ENCODE assay signal across 20 cellular contexts in the genomic region with DNA sequence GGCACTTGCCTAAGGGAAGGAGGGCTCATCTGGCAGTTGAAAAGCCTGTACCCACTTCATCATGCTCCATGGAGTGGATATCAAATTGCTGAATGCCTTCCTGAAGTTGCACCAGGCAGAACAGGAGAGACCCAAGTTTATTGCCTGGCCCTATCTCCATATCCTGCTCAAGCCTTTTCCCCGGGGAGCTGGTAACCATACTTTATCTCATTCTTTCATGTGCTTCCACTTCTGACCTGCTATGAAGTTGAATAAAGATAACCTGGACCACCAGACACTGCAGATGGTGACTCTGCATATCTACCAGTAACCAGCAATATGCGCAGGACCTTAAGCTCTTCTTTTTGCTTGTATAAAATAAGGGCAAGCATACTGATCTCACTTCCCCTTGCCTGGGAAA.
A peak's percentile ranks its signal among the peaks of the same experiment; 100 is the strongest.
DNase-seq lines count a peak whose midpoint lies in the region; ATAC-seq and TF ChIP-seq lines count a peak whose summit lies in the region.
"Had no signal": no experiment of that assay in that cellular context is flagged by ENCODE, and none has a peak within 500 bp of the region (broad histone marks: within the 10 kb centered on the region; RNA-seq: fewer than 3 reads in every experiment).

No MANE protein-coding gene starts in this region.

- no peak overlapping the region for H4K8ac ChIP-seq in H9 (replicated peaks; ENCODE audit: insufficient read length, low read depth, low read length)

- peak; percentile 88 for DNase-seq in BE2C
- DNase-seq in H9, result peak; percentile 27
- peak; percentile 92 to 95 for DNase-seq in SHP77 (lab: John Stamatoyannopoulos, UW)
- DNase-seq in erythroblast (lab: John Stamatoyannopoulos, UW), result peak; percentile 91 to 97
- no peak for DNase-seq in activated T-cell treated with anti-CD3 and anti-CD28 coated beads, Interleukin-2, amount 50 U/mL, for 4 hours
- no peak for DNase-seq in AG20443 (ENCODE audit: low spot score)
- no peak for DNase-seq in HEK293T (ENCODE audit: extremely low spot score)
- DNase-seq: activated CD8-positive, alpha-beta memory T cell treated with anti-CD3 and anti-CD28 coated beads, Interleukin-2, amount 10 ng/mL, durations not matched to agents 7 days and 5 days; activated effector memory CD4-positive, alpha-beta T cell treated with Interleukin-2 at 50 U/mL for 16 hours; activated naive CD8-positive, alpha-beta T cell treated with anti-CD3 and anti-CD28 coated beads, Interleukin-2, amount 50 U/mL, for 24 hours; CD8-positive, alpha-beta T cell; hypothalamus; mammary epithelial cell; NCI-H2171 treated with DMSO at 0.1 percent for 48 hours; right cardiac atrium; SIG-M5; stimulated activated CD4-positive, alpha-beta T cell treated with anti-CD3 and anti-CD28 coated beads, Interleukin-15, amount 100 ng/mL, for 24 hours; T-helper 2 cell; testis had no signal

- H4K91ac ChIP-seq in H9 (ENCODE audit: insufficient read length, low read depth, low read length), result no peak overlapping the region

- no peaks in the 10 kb centered on the region for H3K79me2 ChIP-seq in H9 (ENCODE audit: insufficient read depth, low read length)

- peaks cover 3 to 4% of the 10 kb centered on the region in 2 experiments; a peak in 3 of 5 replicates for H3K9me3 Mint-ChIP-seq in H9
- peaks cover 5% of the 10 kb centered on the region for H3K9me3 Mint-ChIP-seq in activated T-cell treated with anti-CD3 and anti-CD28 coated beads, Interleukin-2, amount 50 U/mL, for 4 hours
- H3K9me3 Mint-ChIP-seq: activated naive CD8-positive, alpha-beta T cell treated with anti-CD3 and anti-CD28 coated beads, Interleukin-2, amount 50 U/mL, for 24 hours had no signal

- no peak overlapping the region for H2BK5ac ChIP-seq in H9 (ENCODE audit: insufficient read length, low read length)

- H3K36me3 ChIP-seq in BE2C, result no peaks in the 10 kb centered on the region

- WGBS in H9 (ENCODE audit: extremely low coverage, insufficient read length, low lambda C conversion rate), result no CpG with 5 or more reads among the region's 2 CpGs

- POLR2A ChIA-PET in HEK293T (lab: Yijun Ruan, JAX), result no interaction called here

- TF ChIP-seq CTCF in BE2C (IDR thresholded peaks at IDR 0.05; ENCODE audit: low read depth, low read length) (no peak), H9 (conservative IDR thresholded peaks at IDR 0.05) (no peak)

- ATAC-seq in activated T-cell treated with anti-CD3 and anti-CD28 coated beads, Interleukin-2, amount 50 U/mL, for 4 hours, result no peak
- ATAC-seq in HG02763 (IDR thresholded peaks at IDR 0.05; ENCODE audit: unreplicated experiment), result no peak
- ATAC-seq: activated CD8-positive, alpha-beta memory T cell treated with anti-CD3 and anti-CD28 coated beads, Interleukin-2, amount 10 ng/mL, durations not matched to agents 7 days and 5 days; activated naive CD8-positive, alpha-beta T cell treated with anti-CD3 and anti-CD28 coated beads, Interleukin-2, amount 50 U/mL, for 24 hours; CD8-positive, alpha-beta T cell; right cardiac atrium had no signal

- H3T11ph ChIP-seq in H9 (ENCODE audit: low read length), result no peak overlapping the region

- H3K27me3 ChIP-seq in BE2C (no peaks in the 10 kb centered on the region), H9 (ENCODE audit: insufficient read depth, low read length) (no peaks in the 10 kb centered on the region)
- H3K27me3 ChIP-seq: testis had no signal

- CTCF ChIA-PET in HEK293T (lab: Yijun Ruan, JAX), result no interaction called here

- H3K23me2 ChIP-seq in H9 (ENCODE audit: insufficient read length, low read depth, low read length, poor library complexity, severe bottlenecking), result no peaks in the 10 kb centered on the region

- H3K9me3 ChIP-seq in BE2C (no peaks in the 10 kb centered on the region), H9 (ENCODE audit: control insufficient read depth, low read depth, low read length) (no peaks in the 10 kb centered on the region)
- H3K9me3 ChIP-seq: testis had no signal

- H2AFZ ChIP-seq in H9 (ENCODE audit: low read length), result no peak overlapping the region

- H3K4me3 ChIP-seq in BE2C (ENCODE audit: low read depth, low read length), result no peak overlapping the region
- H3K4me3 ChIP-seq: testis had no signal

- H3K4me2 ChIP-seq in H9 (ENCODE audit: insufficient read depth, insufficient read length, low read length), result no peak overlapping the region

- H3K79me1 ChIP-seq in H9 (ENCODE audit: insufficient read depth, low read depth, low read length, poor library complexity, severe bottlenecking), result no peaks in the 10 kb centered on the region

- H2AK5ac ChIP-seq in H9 (ENCODE audit: insufficient read length, low read length), result no peak overlapping the region

- H3K36me3 Mint-ChIP-seq in H9 (ENCODE audit: insufficient read depth in 1 of 3, low read depth in 3 of 3), result 0 out of 7 replicates have a peak, but pooled peaks cover 0 to 2% (median 0%) of the 10 kb centered on the region in 3 experiments
- no peaks in the 10 kb centered on the region for H3K36me3 Mint-ChIP-seq in activated T-cell treated with anti-CD3 and anti-CD28 coated beads, Interleukin-2, amount 50 U/mL, for 4 hours (ENCODE audit: insufficient read depth)
- H3K36me3 Mint-ChIP-seq: activated CD8-positive, alpha-beta memory T cell treated with anti-CD3 and anti-CD28 coated beads, Interleukin-2, amount 10 ng/mL, durations not matched to agents 7 days and 5 days; CD8-positive, alpha-beta T cell had no signal

- no peak overlapping the region for H3K9ac ChIP-seq in H9 (ENCODE audit: extremely low read depth, insufficient read length, low read length)

- H3K27ac Mint-ChIP-seq in H9, result peak overlapping the region in 1 of 3 experiments; percentile 85; a peak in 2 of 7 replicates
- H3K27ac Mint-ChIP-seq: activated CD8-positive, alpha-beta memory T cell treated with anti-CD3 and anti-CD28 coated beads, Interleukin-2, amount 10 ng/mL, durations not matched to agents 7 days and 5 days; activated naive CD8-positive, alpha-beta T cell treated with anti-CD3 and anti-CD28 coated beads, Interleukin-2, amount 50 U/mL, for 24 hours; CD8-positive, alpha-beta T cell had no signal

- no peak overlapping the region for H2BK12ac ChIP-seq in H9 (ENCODE audit: insufficient read length, low read depth, low read length)

- no peak overlapping the region for H3K4me3 Mint-ChIP-seq in H9
- H3K4me3 Mint-ChIP-seq in activated T-cell treated with anti-CD3 and anti-CD28 coated beads, Interleukin-2, amount 50 U/mL, for 4 hours, result no peak overlapping the region
- H3K4me3 Mint-ChIP-seq: activated CD8-positive, alpha-beta memory T cell treated with anti-CD3 and anti-CD28 coated beads, Interleukin-2, amount 10 ng/mL, durations not matched to agents 7 days and 5 days; activated naive CD8-positive, alpha-beta T cell treated with anti-CD3 and anti-CD28 coated beads, Interleukin-2, amount 50 U/mL, for 24 hours; CD8-positive, alpha-beta T cell had no signal

- no peak overlapping the region for H4K5ac ChIP-seq in H9 (ENCODE audit: insufficient read length, low read depth, low read length)

- H2BK20ac ChIP-seq in H9 (ENCODE audit: low read depth, low read length, poor library complexity, severe bottlenecking), result no peak overlapping the region

- no peak overlapping the region for H3K27ac ChIP-seq in H9 (ENCODE audit: insufficient read length, low read depth, low read length)
- H3K27ac ChIP-seq: testis had no signal

- H3K4me1 ChIP-seq in BE2C (peaks cover 16% of the 10 kb centered on the region), H9 (ENCODE audit: insufficient read depth, low read length) (no peaks in the 10 kb centered on the region)
- H3K4me1 ChIP-seq: testis had no signal

- no peaks in the 10 kb centered on the region for H3K4me1 Mint-ChIP-seq in H9
- no peaks in the 10 kb centered on the region for H3K4me1 Mint-ChIP-seq in activated T-cell treated with anti-CD3 and anti-CD28 coated beads, Interleukin-2, amount 50 U/mL, for 4 hours (ENCODE audit: low read depth)
- H3K4me1 Mint-ChIP-seq: activated CD8-positive, alpha-beta memory T cell treated with anti-CD3 and anti-CD28 coated beads, Interleukin-2, amount 10 ng/mL, durations not matched to agents 7 days and 5 days; activated naive CD8-positive, alpha-beta T cell treated with anti-CD3 and anti-CD28 coated beads, Interleukin-2, amount 50 U/mL, for 24 hours had no signal

- H2BK120ac ChIP-seq in H9 (ENCODE audit: low read depth, low read length, poor library complexity, severe bottlenecking), result no peak overlapping the region

- H3K23ac ChIP-seq in H9 (ENCODE audit: insufficient read length, low read depth, low read length), result no peak overlapping the region

- H3K56ac ChIP-seq in H9 (ENCODE audit: insufficient read length, low read depth, low read length), result no peak overlapping the region

- H3K27me3 Mint-ChIP-seq in H9 (ENCODE audit: low read depth), result no peaks in the 10 kb centered on the region
- H3K27me3 Mint-ChIP-seq in activated T-cell treated with anti-CD3 and anti-CD28 coated beads, Interleukin-2, amount 50 U/mL, for 4 hours (ENCODE audit: low read depth), result no peaks in the 10 kb centered on the region
- H3K27me3 Mint-ChIP-seq: activated CD8-positive, alpha-beta memory T cell treated with anti-CD3 and anti-CD28 coated beads, Interleukin-2, amount 10 ng/mL, durations not matched to agents 7 days and 5 days; activated naive CD8-positive, alpha-beta T cell treated with anti-CD3 and anti-CD28 coated beads, Interleukin-2, amount 50 U/mL, for 24 hours had no signal

- H3K14ac ChIP-seq in H9 (ENCODE audit: insufficient read depth, low read length), result no peak overlapping the region

- no peaks in the 10 kb centered on the region for H4K20me1 ChIP-seq in H9 (ENCODE audit: control insufficient read depth, insufficient read depth, insufficient read length)

- H3K18ac ChIP-seq in H9 (ENCODE audit: insufficient read length, low read depth, low read length), result no peak overlapping the region

- H3K4ac ChIP-seq in H9 (ENCODE audit: low read depth, low read length), result no peak overlapping the region

- no peak overlapping the region for H2BK15ac ChIP-seq in H9 (ENCODE audit: low read depth, low read length)

- peak; percentile 41 for TF ChIP-seq POLR2A in erythroblast (IDR thresholded peaks at IDR 0.05; ENCODE audit: low read length)

TF ChIP-seq in HEK293T, 16 proteins besides CTCF, POLR2A, EP300 and RAD21 (continues in another document):
- TF ChIP-seq HDGF (IDR thresholded peaks at IDR 0.05; ENCODE audit: borderline replicate concordance), result no peak
- TF ChIP-seq ELF4 (IDR thresholded peaks at IDR 0.05), result no peak
- TF ChIP-seq FOXM1 (IDR thresholded peaks at IDR 0.05; ENCODE audit: borderline replicate concordance), result no peak
- no peak for TF ChIP-seq ZNF384 (IDR thresholded peaks at IDR 0.05)
- TF ChIP-seq CTBP1 (IDR thresholded peaks at IDR 0.05; ENCODE audit: borderline replicate concordance), result no peak
- no peak for TF ChIP-seq LEF1 (IDR thresholded peaks at IDR 0.05; ENCODE audit: borderline replicate concordance)
- no peak for TF ChIP-seq FOXK2 (IDR thresholded peaks at IDR 0.05)
- no peak for TF ChIP-seq ARNT (IDR thresholded peaks at IDR 0.05)

Comparison
In these comparisons a context has a peak if more than half of its experiments do, and no peak if none do; other contexts are left out.
1. DNase-seq: peak in BE2C (single experiment), H9 (single experiment), SHP77 (2 of 2) and erythroblast (2 of 2); none in activated T-cell treated with anti-CD3 and anti-CD28 coated beads, Interleukin-2, amount 50 U/mL, for 4 hours (single experiment), AG20443 (single experiment) and HEK293T (single experiment).